ENCODE assay signal across 13 cellular contexts in genomic region chr6:139569561-139569960, GRCh38.
DNase-seq lines count a peak whose midpoint lies in the region; FAIRE-seq and TF ChIP-seq lines count a peak whose summit lies in the region.
"Had no signal": no experiment of that assay in that cellular context is flagged by ENCODE, and none has a peak within 500 bp of the region (broad histone marks: within the 10 kb centered on the region; RNA-seq: fewer than 3 reads in every experiment).

No MANE protein-coding gene starts in this region.

- H3K79me2 ChIP-seq in fibroblast of lung (ENCODE audit: control insufficient read depth, insufficient read depth, low read length) (no peaks in the 10 kb centered on the region), smooth muscle cell (ENCODE audit: low read depth) (no peaks in the 10 kb centered on the region)

- H3K36me3 ChIP-seq in fibroblast of lung (ENCODE audit: control insufficient read depth, insufficient read depth, low read length) (no peaks in the 10 kb centered on the region), smooth muscle cell (ENCODE audit: low read depth) (no peaks in the 10 kb centered on the region)
- H3K36me3 ChIP-seq: heart left ventricle had no signal

- FAIRE-seq in urothelium cell line (lab: Jason Lieb, UNC), result no peak

- H3F3A ChIP-seq in smooth muscle cell (ENCODE audit: low read depth), result no peaks in the 10 kb centered on the region

- H3K27me3 ChIP-seq in fibroblast of lung (ENCODE audit: control insufficient read depth, insufficient read depth, low read length) (no peaks in the 10 kb centered on the region), smooth muscle cell (ENCODE audit: low read depth) (no peaks in the 10 kb centered on the region)
- H3K27me3 ChIP-seq: heart left ventricle had no signal

- H4K20me1 ChIP-seq in fibroblast of lung (ENCODE audit: control insufficient read depth, extremely low read depth, insufficient read depth, low read length) (no peaks in the 10 kb centered on the region), smooth muscle cell (ENCODE audit: low read depth) (no peaks in the 10 kb centered on the region)

- H3K27ac ChIP-seq in fibroblast of lung (ENCODE audit: insufficient read depth, low read length) (peak overlapping the region; percentile 80), smooth muscle cell (ENCODE audit: low read depth) (peak overlapping the region; percentile 90)
- H3K27ac ChIP-seq: 22Rv1, heart left ventricle had no signal

- H3K9me3 ChIP-seq in fibroblast of lung (ENCODE audit: control insufficient read depth, insufficient read depth, low read depth, low read length) (no peaks in the 10 kb centered on the region), smooth muscle cell (replicated peaks; ENCODE audit: low read depth) (no peaks in the 10 kb centered on the region)
- H3K9me3 ChIP-seq: heart left ventricle had no signal

- DNase-seq in NOMO-1 treated with DMSO at 0.1 percent for 48 hours (lab: John Stamatoyannopoulos, UW; ENCODE audit: unreplicated experiment) (peak; percentile 40), NOMO-1 treated with dmso at 0.1 percent for 144 hours (lab: John Stamatoyannopoulos, UW; ENCODE audit: unreplicated experiment) (no peak), RPMI7951 (ENCODE audit: low read depth) (peak; percentile 70), fibroblast of lung (ENCODE audit: low read depth in 2 of 2) (peak; percentile 44 to 78), smooth muscle cell (lab: John Stamatoyannopoulos, UW; ENCODE audit: unreplicated experiment) (no peak), AG08395 (ENCODE audit: low spot score) (no peak), urothelium cell line (ENCODE audit: low spot score) (no peak), NCI-H1048 (lab: John Stamatoyannopoulos, UW) (no peak)
- DNase-seq: activated CD8-positive, alpha-beta T cell treated with anti-CD3 and anti-CD28 coated beads for 36 hours; activated naive CD4-positive, alpha-beta T cell treated with anti-CD3 and anti-CD28 coated beads, Interleukin-2, amount 50 U/mL, for 16 hours; heart left ventricle; NCI-H526 had no signal

- WGBS in smooth muscle cell (ENCODE audit: low lambda C conversion rate), result 70% methylated on average over 4 of the region's 4 CpGs

- H3K9ac ChIP-seq in fibroblast of lung (ENCODE audit: insufficient read depth, low read length) (no peak overlapping the region), smooth muscle cell (ENCODE audit: low read depth) (peak overlapping the region; percentile 76)

- no peak overlapping the region for H3K4me2 ChIP-seq in fibroblast of lung (ENCODE audit: extremely low read depth, insufficient read depth, low read length)
- peak overlapping the region; percentile 63 for H3K4me2 ChIP-seq in smooth muscle cell

- TF ChIP-seq CTCF in fibroblast of lung (conservative IDR thresholded peaks at IDR 0.05 in 1 of 2, IDR thresholded peaks at IDR 0.05 in 1 of 2; ENCODE audit: low read depth in 1 of 2, low read length in 2 of 2) (no peak), smooth muscle cell (IDR thresholded peaks at IDR 0.05; ENCODE audit: borderline replicate concordance, insufficient read depth, poor library complexity, severe bottlenecking) (no peak)

- H3K4me1 ChIP-seq in fibroblast of lung (ENCODE audit: control insufficient read depth, extremely low read depth, insufficient read depth, low read length) (peaks cover 12% of the 10 kb centered on the region), smooth muscle cell (ENCODE audit: low read depth) (peaks cover 15% of the 10 kb centered on the region)

- H3K4me3 ChIP-seq in fibroblast of lung (replicated peaks in 1 of 4; ENCODE audit: control extremely low read depth in 1 of 4, insufficient read depth in 1 of 4, low read depth in 3 of 4, low read length in 4 of 4) (no peak overlapping the region), smooth muscle cell (no peak overlapping the region)
- H3K4me3 ChIP-seq: heart left ventricle had no signal

- H2AFZ ChIP-seq in fibroblast of lung (ENCODE audit: low read length) (no peak overlapping the region), smooth muscle cell (ENCODE audit: low read depth) (no peak overlapping the region)

Comparison
In these comparisons a context has a peak if more than half of its experiments do, and no peak if none do; other contexts are left out.
1. DNase-seq: peak in NOMO-1 treated with DMSO at 0.1 percent for 48 hours (single experiment), RPMI7951 (single experiment) and fibroblast of lung (2 of 2); none in NOMO-1 treated with dmso at 0.1 percent for 144 hours (single experiment), smooth muscle cell (single experiment), AG08395 (single experiment), urothelium cell line (single experiment) and NCI-H1048 (single experiment).